In genomic region chr15:77421370-77421700, GRCh38 we compare ENCODE assay signal across 8 cellular contexts. TPM values are rescaled to one million over a fixed set of nuclear protein-coding genes. Genes with fewer than 3 reads are reported as not detected.
A peak's percentile ranks its signal among the peaks of the same experiment; 100 is the strongest.
DNase-seq lines count a peak whose midpoint lies in the region; ATAC-seq and TF ChIP-seq lines count a peak whose summit lies in the region.

No MANE protein-coding gene starts in this region.

- H3K9me3 ChIP-seq in duodenal mucosa (ENCODE audit: control insufficient read depth in 1 of 2, low read length in 2 of 2): no peaks in the 10 kb centered on the region

- H3K9me3 Mint-ChIP-seq in natural killer cell: no peaks in the 10 kb centered on the region

- DNase-seq in ELR (ENCODE audit: low read depth) (peak; percentile 21), NB4 (ENCODE audit: low read depth) (peak; percentile 57), natural killer cell (no peak), NCI-H2029 (lab: John Stamatoyannopoulos, UW) (no peak)

- no peaks in the 10 kb centered on the region for H3K27me3 ChIP-seq in duodenal mucosa (ENCODE audit: control insufficient read depth in 1 of 2, insufficient read depth in 2 of 2, low read length in 2 of 2)

- peak overlapping the region; percentile 87 to 97 for H3K9ac ChIP-seq in duodenal mucosa (ENCODE audit: low read depth in 1 of 2, low read length in 2 of 2)

- H3K36me3 ChIP-seq in duodenal mucosa (ENCODE audit: control insufficient read depth in 1 of 2, insufficient read depth in 2 of 2, low read length in 2 of 2): no peaks in the 10 kb centered on the region

- intact Hi-C loops in natural killer cell (cut with micrococcal nuclease): loop anchor here (5.0 kb wide), 1 partner anchor 234 kb away; no protein-coding TSS in a partner anchor

- no peak for TF ChIP-seq CTCF in NB4 (IDR thresholded peaks at IDR 0.05; ENCODE audit: low read depth, low read length)
- no peak for TF ChIP-seq CTCF in natural killer cell (IDR thresholded peaks at IDR 0.05)

- H3K4me1 Mint-ChIP-seq in natural killer cell: peaks cover 54 to 65% of the 10 kb centered on the region in 2 donors

- ATAC-seq in natural killer cell: no peak
- ATAC-seq in GM19452 (IDR thresholded peaks at IDR 0.05; ENCODE audit: unreplicated experiment): no peak
- no peak for ATAC-seq in GM18870 (IDR thresholded peaks at IDR 0.05; ENCODE audit: unreplicated experiment)
- no peak for ATAC-seq in GM21423 (IDR thresholded peaks at IDR 0.05; ENCODE audit: unreplicated experiment)

- no peaks in the 10 kb centered on the region for H3K27me3 Mint-ChIP-seq in natural killer cell (ENCODE audit: low read depth in 2 of 2)

- H3K27ac Mint-ChIP-seq in natural killer cell: peak overlapping the region; percentile 98 to 99

- H3K4me3 ChIP-seq in NB4 (ENCODE audit: low read depth, low read length): peak overlapping the region; percentile 91
- H3K4me3 ChIP-seq in duodenal mucosa (ENCODE audit: low read depth in 1 of 2, low read length in 2 of 2): peak overlapping the region; percentile 87 to 96

- peaks cover 19 to 27% of the 10 kb centered on the region in 2 donors for H3K4me1 ChIP-seq in duodenal mucosa (ENCODE audit: control insufficient read depth in 1 of 2, insufficient read depth in 2 of 2, low read length in 2 of 2)

- H3K36me3 Mint-ChIP-seq in natural killer cell: no peaks in the 10 kb centered on the region

- H3K4me3 Mint-ChIP-seq in natural killer cell: peak overlapping the region; percentile 100

- H3K27ac ChIP-seq in duodenal mucosa (ENCODE audit: low read depth, low read length): no peak overlapping the region

- TF ChIP-seq POLR2A in NB4 (IDR thresholded peaks at IDR 0.05; ENCODE audit: extremely low read depth, insufficient read length): no peak

RNA-seq across cellular contexts. Expression of gene HMG20A, which starts 0.6 kb away (rescaled TPM):
- 10 to 100 TPM; 48.4 to 71.0 (median 53.9) TPM for total RNA-seq in natural killer cell

RNA-seq across cellular contexts. Expression of gene PEAK1, which starts 1.4 kb away (rescaled TPM):
- 10 to 100 TPM; 59.3 to 73.9 (median 69.1) TPM for total RNA-seq in natural killer cell

Comparison
In these comparisons a context has a peak if more than half of its experiments do, and no peak if none do; other contexts are left out.
1. DNase-seq: peak in ELR (single experiment) and NB4 (single experiment); none in natural killer cell (single experiment) and NCI-H2029 (single experiment).